Comparison of ENCODE assay signal across 18 cellular contexts in the genomic region with DNA sequence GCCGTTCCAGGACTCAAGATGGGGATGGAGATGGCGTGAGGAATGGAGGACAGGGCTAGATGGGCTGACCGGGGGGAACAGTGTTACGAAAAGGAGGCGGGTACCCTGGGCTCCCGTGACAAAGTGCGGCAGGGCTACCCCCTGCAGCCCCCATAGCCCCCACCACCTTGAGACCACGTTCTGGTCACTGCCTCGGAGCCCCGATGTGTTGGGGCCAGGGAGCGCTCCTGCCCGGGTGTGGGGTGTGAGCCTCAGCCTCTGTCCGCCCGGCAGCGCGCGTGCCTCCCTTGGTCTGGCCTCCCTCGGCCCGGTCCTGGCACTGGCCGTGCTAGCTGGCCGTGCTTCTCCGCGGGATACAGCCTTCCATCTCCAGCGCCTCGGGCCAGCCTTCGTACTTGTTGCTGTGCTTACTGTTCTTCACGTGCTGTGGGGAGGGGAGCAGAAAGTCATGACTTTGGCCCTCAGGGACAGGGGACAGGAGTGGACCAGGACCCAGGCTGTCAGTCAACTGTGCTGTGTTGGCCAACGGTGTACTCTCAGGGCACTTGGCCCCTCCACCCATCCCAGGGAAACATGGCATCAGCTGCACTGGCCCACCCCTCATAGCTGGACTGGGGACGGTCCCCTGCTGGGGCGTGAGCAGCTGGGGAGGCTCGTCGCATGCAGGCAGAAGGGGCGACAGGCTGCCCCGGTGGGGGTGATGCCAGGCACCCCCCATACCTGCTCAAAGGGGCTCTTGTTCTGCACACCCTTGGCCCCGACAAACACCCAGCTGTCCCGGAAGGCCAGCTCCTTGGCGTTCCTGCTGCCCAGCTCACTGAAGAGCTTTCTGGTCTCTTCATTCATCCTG. TPM values are rescaled to one million over a fixed set of nuclear protein-coding genes. Genes with fewer than 3 reads are reported as not detected.
DNase-seq lines count a peak whose midpoint lies in the region; ATAC-seq and TF ChIP-seq lines count a peak whose summit lies in the region.
"Had no signal": no experiment of that assay in that cellular context is flagged by ENCODE, and none has a peak within 500 bp of the region (broad histone marks: within the 10 kb centered on the region; RNA-seq: fewer than 3 reads in every experiment).

No MANE protein-coding gene starts in this region.

- H3F3A ChIP-seq in neural progenitor cell (ENCODE audit: low read depth), result no peaks in the 10 kb centered on the region

- peaks cover 8% of the 10 kb centered on the region for H3K4me1 ChIP-seq in mesodermal cell (ENCODE audit: control insufficient read depth, insufficient read depth, low read length, poor library complexity, severe bottlenecking)
- H3K4me1 ChIP-seq in subcutaneous abdominal adipose tissue (ENCODE audit: control insufficient read depth in 5 of 5, insufficient read depth in 5 of 5, low read length in 5 of 5), result peaks cover 0 to 15% (median 8%) of the 10 kb centered on the region in 5 donors
- H3K4me1 ChIP-seq in left lung, result no peaks in the 10 kb centered on the region
- no peaks in the 10 kb centered on the region for H3K4me1 ChIP-seq in neural progenitor cell

- H3K79me2 ChIP-seq in neural progenitor cell (ENCODE audit: low read depth), result no peaks in the 10 kb centered on the region

- TF ChIP-seq CTCF in HFFc6 (IDR thresholded peaks at IDR 0.05) (no peak), RWPE1 (conservative IDR thresholded peaks at IDR 0.05; ENCODE audit: low read depth) (no peak), left lung (IDR thresholded peaks at IDR 0.05) (no peak), neural progenitor cell (IDR thresholded peaks at IDR 0.05) (no peak)

- H3K27me3 Mint-ChIP-seq in HFFc6 (ENCODE audit: insufficient read depth), result peaks cover 4% of the 10 kb centered on the region
- peaks cover 7% of the 10 kb centered on the region for H3K27me3 Mint-ChIP-seq in neural progenitor cell (ENCODE audit: insufficient read depth, low read depth)

- ATAC-seq in left lung, result no peak

- H3K27me3 ChIP-seq in subcutaneous abdominal adipose tissue (ENCODE audit: control insufficient read depth in 5 of 5, insufficient read depth in 4 of 5, low read length in 5 of 5) (peaks cover 0 to 13% (median 9%) of the 10 kb centered on the region in 5 donors), left lung (no peaks in the 10 kb centered on the region), neural progenitor cell (no peaks in the 10 kb centered on the region)

- H3K4me1 Mint-ChIP-seq in HFFc6 (ENCODE audit: low read depth) (peaks cover 10% of the 10 kb centered on the region), neural progenitor cell (no peaks in the 10 kb centered on the region)

- H3K9ac ChIP-seq in subcutaneous abdominal adipose tissue (ENCODE audit: low read length in 5 of 5) (no peak overlapping the region), neural progenitor cell (no peak overlapping the region)

- no peak for DNase-seq in HFFc6
- DNase-seq in RWPE1 (ENCODE audit: low spot score), result no peak
- no peak for DNase-seq in NCI-H774 (lab: John Stamatoyannopoulos, UW)
- DNase-seq in left lung, result no peak
- no peak for DNase-seq in neural progenitor cell (ENCODE audit: low spot score)
- DNase-seq: AML-193, DND-41, GOT3, KG1, NCI-H1417, NCI-H187, NCI-H2107, NCI-H510A, NCI-H82, OCI-M1 had no signal

- POLR2A ChIA-PET in RWPE1 (lab: Yijun Ruan, JAX; ENCODE audit: low non-redundant PET), result no interaction called here

- H3K27ac ChIP-seq in RWPE1 (peak overlapping the region; percentile 73), mesodermal cell (ENCODE audit: low read depth, low read length, severe bottlenecking) (peak overlapping the region; percentile 73), subcutaneous abdominal adipose tissue (ENCODE audit: low read depth, low read length) (peak overlapping the region; percentile 77), left lung (no peak overlapping the region), neural progenitor cell (no peak overlapping the region)
- H3K27ac ChIP-seq: C4-2B had no signal

- H3K27ac Mint-ChIP-seq in HFFc6 (peak overlapping the region; percentile 78), neural progenitor cell (no peak overlapping the region)

- H3K36me3 Mint-ChIP-seq in HFFc6 (ENCODE audit: low read depth) (peaks cover 18% of the 10 kb centered on the region), neural progenitor cell (peaks cover 15% of the 10 kb centered on the region)

- H3K4me3 ChIP-seq in mesodermal cell (ENCODE audit: extremely low read depth, insufficient read depth, low read length, poor library complexity, severe bottlenecking) (no peak overlapping the region), subcutaneous abdominal adipose tissue (ENCODE audit: low read depth in 1 of 5, low read length in 5 of 5) (no peak overlapping the region), left lung (no peak overlapping the region), neural progenitor cell (no peak overlapping the region)

- no peaks in the 10 kb centered on the region for H4K20me1 ChIP-seq in neural progenitor cell (ENCODE audit: low read depth)

- H3K4me3 Mint-ChIP-seq in HFFc6 (no peak overlapping the region), neural progenitor cell (no peak overlapping the region)

- CTCF ChIA-PET in RWPE1 (lab: Yijun Ruan, JAX), result interaction anchor here (0.6 kb wide), 1 partner anchor 605 kb away, joined by 3 read pairs; no protein-coding TSS in a partner anchor

- no peak overlapping the region for H2AFZ ChIP-seq in neural progenitor cell (replicated peaks)

- no peak overlapping the region for H3K4me2 ChIP-seq in neural progenitor cell

- peaks cover 15% of the 10 kb centered on the region for H3K36me3 ChIP-seq in mesodermal cell (ENCODE audit: control insufficient read depth, insufficient read depth, low read length)
- H3K36me3 ChIP-seq in subcutaneous abdominal adipose tissue (ENCODE audit: control insufficient read depth in 5 of 5, insufficient read depth in 5 of 5, low read length in 5 of 5), result peaks cover 0 to 33% (median 18%) of the 10 kb centered on the region in 5 donors
- H3K36me3 ChIP-seq in left lung, result peaks cover 0 to 29% of the 10 kb centered on the region in 2 donors
- no peaks in the 10 kb centered on the region for H3K36me3 ChIP-seq in neural progenitor cell

- intact Hi-C loops in left lung (cut with DNase I), result no loop called here

- H3K9me3 Mint-ChIP-seq in HFFc6 (no peaks in the 10 kb centered on the region), neural progenitor cell (peaks cover 21% of the 10 kb centered on the region)

- WGBS in mesodermal cell (ENCODE audit: insufficient coverage in 2 of 2), 2 experiments, result 93 to 98% methylated on average over 6 to 25 of the region's 37 CpGs

- H3K9me3 ChIP-seq in mesodermal cell (ENCODE audit: control insufficient read depth, low read length), result no peaks in the 10 kb centered on the region
- peaks cover 5 to 14% (median 8%) of the 10 kb centered on the region in 5 donors for H3K9me3 ChIP-seq in subcutaneous abdominal adipose tissue (ENCODE audit: control insufficient read depth in 5 of 5, low read length in 5 of 5)
- H3K9me3 ChIP-seq in left lung, result no peaks in the 10 kb centered on the region
- peaks cover 3% of the 10 kb centered on the region for H3K9me3 ChIP-seq in neural progenitor cell (ENCODE audit: low read depth)

RNA-seq across cellular contexts. Expression of a gene that starts 9.3 kb away (rescaled TPM):
- 10 to 100 TPM; 56.9 to 67.8 (median 59.4) TPM for total RNA-seq in HFFc6 (2021; fragmentation: NEBNext Ultra II Directional; extraction: Animal tissue kit (Norgen Biotek cat#: 25700))
- 32.9 TPM for polyA plus RNA-seq in mesodermal cell (2013, experiment 1 of 2)
- polyA plus RNA-seq in mesodermal cell (2013, experiment 2 of 2), result 29.1 TPM
- total RNA-seq in left lung, result 10 to 100 TPM; 35.3 to 43.6 TPM
- total RNA-seq in neural progenitor cell (ENCODE audit: low replicate concordance), result 4.5 and 16.8 TPM in 2 replicates

RNA-seq across cellular contexts. Expression of a gene that starts 16.3 kb away (rescaled TPM):
- 10 to 100 TPM; 34.6 to 46.5 (median 37.7) TPM for total RNA-seq in HFFc6 (2021; fragmentation: NEBNext Ultra II Directional; extraction: Animal tissue kit (Norgen Biotek cat#: 25700))
- polyA plus RNA-seq in mesodermal cell (2013, experiment 1 of 2), result 17.3 TPM
- polyA plus RNA-seq in mesodermal cell (2013, experiment 2 of 2), result 14.2 TPM
- total RNA-seq in left lung, result 10 to 100 TPM; 25.1 to 26.8 TPM
- 3.5 and 5.7 TPM in 2 replicates for total RNA-seq in neural progenitor cell (ENCODE audit: low replicate concordance)

RNA-seq across cellular contexts. Expression of a gene that starts 20.3 kb away (rescaled TPM):
- 10 to 100 TPM; 26.7 to 31.6 (median 29.7) TPM for total RNA-seq in HFFc6 (2021; fragmentation: NEBNext Ultra II Directional; extraction: Animal tissue kit (Norgen Biotek cat#: 25700))
- 28.2 TPM for polyA plus RNA-seq in mesodermal cell (2013, experiment 1 of 2)
- polyA plus RNA-seq in mesodermal cell (2013, experiment 2 of 2), result 28.5 TPM
- 10 to 100 TPM; 33.4 to 37.9 TPM for total RNA-seq in left lung
- 12.1 and 31.1 TPM in 2 replicates for total RNA-seq in neural progenitor cell (ENCODE audit: low replicate concordance)

RNA-seq across cellular contexts. Expression of a gene that starts 27.6 kb away (rescaled TPM):
- total RNA-seq in HFFc6 (2021; fragmentation: NEBNext Ultra II Directional; extraction: Animal tissue kit (Norgen Biotek cat#: 25700)), result 10 to 100 TPM; 13.8 to 18.3 (median 17.4) TPM
- 24.1 TPM for polyA plus RNA-seq in mesodermal cell (2013, experiment 1 of 2)
- polyA plus RNA-seq in mesodermal cell (2013, experiment 2 of 2), result 21.1 TPM
- 10 to 100 TPM; 20.9 to 21.0 TPM for total RNA-seq in left lung
- 7.6 and 33.3 TPM in 2 replicates for total RNA-seq in neural progenitor cell (ENCODE audit: low replicate concordance)

RNA-seq across cellular contexts. Expression of a gene that starts 39.9 kb away (rescaled TPM):
- total RNA-seq in HFFc6 (2021; fragmentation: NEBNext Ultra II Directional; extraction: Animal tissue kit (Norgen Biotek cat#: 25700)), result 100 to 1,000 TPM; 119 to 226 (median 192) TPM
- 89.5 TPM for polyA plus RNA-seq in mesodermal cell (2013, experiment 1 of 2)
- polyA plus RNA-seq in mesodermal cell (2013, experiment 2 of 2), result 76.7 TPM
- total RNA-seq in left lung (100 to 1,000 TPM in 1 of 2 donors, 10 to 100 TPM in 1; 66.8 to 109 TPM), neural progenitor cell (ENCODE audit: low replicate concordance) (21.6 and 44.6 TPM in 2 replicates)

Comparison
In these comparisons a context has a peak if more than half of its experiments do, and no peak if none do; other contexts are left out.
1. H3K27ac ChIP-seq: peak in RWPE1 (single experiment), mesodermal cell (single experiment) and subcutaneous abdominal adipose tissue (single experiment); none in left lung (0 of 2) and neural progenitor cell (single experiment).